ENCODE assay signal across 11 cellular contexts in genomic region chr3:108602935-108603294, GRCh38.
DNase-seq lines count a peak whose midpoint lies in the region; ATAC-seq and TF ChIP-seq lines count a peak whose summit lies in the region.
"Had no signal": no experiment of that assay in that cellular context is flagged by ENCODE, and none has a peak within 500 bp of the region (broad histone marks: within the 10 kb centered on the region; RNA-seq: fewer than 3 reads in every experiment).

No MANE protein-coding gene starts in this region.

- peaks cover 49% of the 10 kb centered on the region for H3K4me1 Mint-ChIP-seq in activated naive CD8-positive, alpha-beta T cell treated with anti-CD3 and anti-CD28 coated beads, Interleukin-2, amount 50 U/mL, for 24 hours
- peaks cover 21% of the 10 kb centered on the region for H3K4me1 Mint-ChIP-seq in nephron

- DNase-seq in activated naive CD8-positive, alpha-beta T cell treated with anti-CD3 and anti-CD28 coated beads, Interleukin-2, amount 50 U/mL, for 24 hours, result no peak
- DNase-seq in NCI-H2029 (lab: John Stamatoyannopoulos, UW), result no peak
- DNase-seq in DMS53 (lab: John Stamatoyannopoulos, UW), result no peak
- DNase-seq: activated CD4-positive, alpha-beta T cell treated with anti-CD3 and anti-CD28 coated beads, Interleukin-2, amount 50 U/mL, for 48 hours; NCI-H1092; NCI-H748 treated with DMSO at 0.1 percent for 48 hours had no signal

- H3K36me3 Mint-ChIP-seq in activated naive CD8-positive, alpha-beta T cell treated with anti-CD3 and anti-CD28 coated beads, Interleukin-2, amount 50 U/mL, for 24 hours (ENCODE audit: low read depth), result peaks cover 4% of the 10 kb centered on the region
- H3K36me3 Mint-ChIP-seq in nephron (ENCODE audit: low read depth), result peaks cover 25% of the 10 kb centered on the region

- ATAC-seq in HG02938 (IDR thresholded peaks at IDR 0.05; ENCODE audit: unreplicated experiment) (peak; percentile 6), HG02588 (IDR thresholded peaks at IDR 0.05; ENCODE audit: unreplicated experiment) (no peak)
- peak; percentile 29 for ATAC-seq in activated naive CD8-positive, alpha-beta T cell treated with anti-CD3 and anti-CD28 coated beads, Interleukin-2, amount 50 U/mL, for 24 hours

- peak overlapping the region; percentile 18; the same call in 1 of the 2 replicates for H3K4me3 ChIP-seq in GM08714 (ENCODE audit: low read length)
- H3K4me3 ChIP-seq: SK-N-MC had no signal

- no peak for TF ChIP-seq CTCF in nephron (IDR thresholded peaks at IDR 0.05; ENCODE audit: unreplicated experiment in 3 of 3)

- H3K9me3 Mint-ChIP-seq in activated naive CD8-positive, alpha-beta T cell treated with anti-CD3 and anti-CD28 coated beads, Interleukin-2, amount 50 U/mL, for 24 hours, result no peaks in the 10 kb centered on the region
- no peaks in the 10 kb centered on the region for H3K9me3 Mint-ChIP-seq in nephron

- H3K27ac Mint-ChIP-seq in activated naive CD8-positive, alpha-beta T cell treated with anti-CD3 and anti-CD28 coated beads, Interleukin-2, amount 50 U/mL, for 24 hours, result peak overlapping the region; percentile 80
- peak overlapping the region; percentile 31 to 67 (median 41) for H3K27ac Mint-ChIP-seq in nephron

- H3K27me3 Mint-ChIP-seq in activated naive CD8-positive, alpha-beta T cell treated with anti-CD3 and anti-CD28 coated beads, Interleukin-2, amount 50 U/mL, for 24 hours, result no peaks in the 10 kb centered on the region
- H3K27me3 Mint-ChIP-seq in nephron (ENCODE audit: low read depth), result no peaks in the 10 kb centered on the region

- H3K4me3 Mint-ChIP-seq in activated naive CD8-positive, alpha-beta T cell treated with anti-CD3 and anti-CD28 coated beads, Interleukin-2, amount 50 U/mL, for 24 hours, result peak overlapping the region; percentile 59
- H3K4me3 Mint-ChIP-seq in nephron, result no peak overlapping the region
